Comparison of ENCODE assay signal across 1 cellular context in the genomic region with DNA sequence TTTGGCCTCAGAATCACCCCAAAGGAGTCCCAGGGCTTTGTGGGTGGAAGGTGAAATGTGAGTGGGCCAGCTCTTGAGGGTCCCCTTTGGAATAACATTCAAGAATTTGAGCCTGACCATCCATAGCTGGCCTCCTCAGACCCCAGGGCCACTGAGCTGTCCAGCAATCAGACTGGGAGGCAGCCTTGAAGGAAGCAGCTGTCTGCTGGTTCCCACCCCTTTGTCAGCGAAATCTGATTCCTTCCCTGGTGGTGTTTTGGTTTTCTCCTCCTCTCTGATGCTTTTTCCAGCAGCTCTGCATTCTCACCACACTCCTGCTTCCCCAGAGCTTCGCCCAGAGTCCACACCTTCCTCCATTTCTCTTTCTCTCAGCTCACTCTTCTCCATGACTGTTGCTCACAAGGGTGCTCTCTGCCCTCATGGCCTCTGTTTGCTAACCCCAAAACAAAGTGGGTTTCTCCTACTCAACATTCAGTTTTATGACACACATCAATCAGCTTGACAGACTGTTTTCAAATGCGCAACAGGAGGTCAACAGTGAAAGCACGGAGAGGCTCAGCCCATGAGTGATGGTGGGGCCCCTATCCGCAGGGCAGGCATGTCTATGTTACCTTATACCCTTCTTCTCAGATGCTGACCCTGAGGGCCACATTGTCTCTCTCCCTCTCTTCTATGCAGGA.
TF ChIP-seq lines count a peak whose summit lies in the region.

No MANE protein-coding gene starts in this region.

TF ChIP-seq in HEK293, 187 proteins besides CTCF, POLR2A, EP300 and RAD21 (continued from another document):
- TF ChIP-seq, protein P1, sequence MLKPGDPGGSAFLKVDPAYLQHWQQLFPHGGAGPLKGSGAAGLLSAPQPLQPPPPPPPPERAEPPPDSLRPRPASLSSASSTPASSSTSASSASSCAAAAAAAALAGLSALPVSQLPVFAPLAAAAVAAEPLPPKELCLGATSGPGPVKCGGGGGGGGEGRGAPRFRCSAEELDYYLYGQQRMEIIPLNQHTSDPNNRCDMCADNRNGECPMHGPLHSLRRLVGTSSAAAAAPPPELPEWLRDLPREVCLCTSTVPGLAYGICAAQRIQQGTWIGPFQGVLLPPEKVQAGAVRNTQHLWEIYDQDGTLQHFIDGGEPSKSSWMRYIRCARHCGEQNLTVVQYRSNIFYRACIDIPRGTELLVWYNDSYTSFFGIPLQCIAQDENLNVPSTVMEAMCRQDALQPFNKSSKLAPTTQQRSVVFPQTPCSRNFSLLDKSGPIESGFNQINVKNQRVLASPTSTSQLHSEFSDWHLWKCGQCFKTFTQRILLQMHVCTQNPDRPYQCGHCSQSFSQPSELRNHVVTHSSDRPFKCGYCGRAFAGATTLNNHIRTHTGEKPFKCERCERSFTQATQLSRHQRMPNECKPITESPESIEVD (tag by site-specific recombination; IDR thresholded peaks at IDR 0.05) = peak; percentile 78
- no peak for TF ChIP-seq ZNF202 (tag by site-specific recombination; IDR thresholded peaks at IDR 0.05; ENCODE audit: borderline replicate concordance)
- no peak; the same call in 1 of the 2 replicates for TF ChIP-seq ZNF768 (tag by site-specific recombination; IDR thresholded peaks at IDR 0.05)
- TF ChIP-seq SCRT2 (tag by site-specific recombination; IDR thresholded peaks at IDR 0.05) = peak; percentile 97
- TF ChIP-seq, protein P2, sequence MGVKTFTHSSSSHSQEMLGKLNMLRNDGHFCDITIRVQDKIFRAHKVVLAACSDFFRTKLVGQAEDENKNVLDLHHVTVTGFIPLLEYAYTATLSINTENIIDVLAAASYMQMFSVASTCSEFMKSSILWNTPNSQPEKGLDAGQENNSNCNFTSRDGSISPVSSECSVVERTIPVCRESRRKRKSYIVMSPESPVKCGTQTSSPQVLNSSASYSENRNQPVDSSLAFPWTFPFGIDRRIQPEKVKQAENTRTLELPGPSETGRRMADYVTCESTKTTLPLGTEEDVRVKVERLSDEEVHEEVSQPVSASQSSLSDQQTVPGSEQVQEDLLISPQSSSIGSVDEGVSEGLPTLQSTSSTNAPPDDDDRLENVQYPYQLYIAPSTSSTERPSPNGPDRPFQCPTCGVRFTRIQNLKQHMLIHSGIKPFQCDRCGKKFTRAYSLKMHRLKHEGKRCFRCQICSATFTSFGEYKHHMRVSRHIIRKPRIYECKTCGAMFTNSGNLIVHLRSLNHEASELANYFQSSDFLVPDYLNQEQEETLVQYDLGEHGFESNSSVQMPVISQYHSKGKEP (tag by site-specific recombination; IDR thresholded peaks at IDR 0.05) = peak; percentile 55
- no peak for TF ChIP-seq ZNF16 (tag by site-specific recombination; IDR thresholded peaks at IDR 0.05; ENCODE audit: low read depth)
- peak; percentile 90 for TF ChIP-seq ZBTB17 (tag by site-specific recombination; IDR thresholded peaks at IDR 0.05)
- no peak for TF ChIP-seq MEIS1 (CRISPR knock-in tag; IDR thresholded peaks at IDR 0.05; ENCODE audit: borderline replicate concordance)
- TF ChIP-seq, protein P3, sequence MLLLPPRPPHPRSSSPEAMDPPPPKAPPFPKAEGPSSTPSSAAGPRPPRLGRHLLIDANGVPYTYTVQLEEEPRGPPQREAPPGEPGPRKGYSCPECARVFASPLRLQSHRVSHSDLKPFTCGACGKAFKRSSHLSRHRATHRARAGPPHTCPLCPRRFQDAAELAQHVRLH (tag by site-specific recombination; IDR thresholded peaks at IDR 0.05) = peak; percentile 72
- no peak for TF ChIP-seq HOXA7 (CRISPR knock-in tag; IDR thresholded peaks at IDR 0.05; ENCODE audit: borderline replicate concordance)
- no peak for TF ChIP-seq ZFP3 (tag by site-specific recombination; IDR thresholded peaks at IDR 0.05; ENCODE audit: low read depth)
- no peak for TF ChIP-seq ZNF266 (tag by site-specific recombination; IDR thresholded peaks at IDR 0.05; ENCODE audit: low read depth)
- TF ChIP-seq ZNF561 (tag by site-specific recombination; IDR thresholded peaks at IDR 0.05; ENCODE audit: borderline replicate concordance) = peak; percentile 87
- TF ChIP-seq ZNF221 (tag by site-specific recombination; IDR thresholded peaks at IDR 0.05; ENCODE audit: borderline replicate concordance) = no peak
- TF ChIP-seq REPIN1 (tag by site-specific recombination; IDR thresholded peaks at IDR 0.05; ENCODE audit: low read depth) = no peak
- TF ChIP-seq ZNF174 (tag by site-specific recombination; IDR thresholded peaks at IDR 0.05) = no peak
- TF ChIP-seq ZNF10 (tag by site-specific recombination; IDR thresholded peaks at IDR 0.05) = no peak
- TF ChIP-seq ZIC2 (tag by site-specific recombination; IDR thresholded peaks at IDR 0.05) = peak; percentile 80
- no peak for TF ChIP-seq ZNF785 (tag by site-specific recombination; IDR thresholded peaks at IDR 0.05)
- TF ChIP-seq ZNF555 (tag by site-specific recombination; conservative IDR thresholded peaks at IDR 0.05) = no peak
- TF ChIP-seq, protein P4, sequence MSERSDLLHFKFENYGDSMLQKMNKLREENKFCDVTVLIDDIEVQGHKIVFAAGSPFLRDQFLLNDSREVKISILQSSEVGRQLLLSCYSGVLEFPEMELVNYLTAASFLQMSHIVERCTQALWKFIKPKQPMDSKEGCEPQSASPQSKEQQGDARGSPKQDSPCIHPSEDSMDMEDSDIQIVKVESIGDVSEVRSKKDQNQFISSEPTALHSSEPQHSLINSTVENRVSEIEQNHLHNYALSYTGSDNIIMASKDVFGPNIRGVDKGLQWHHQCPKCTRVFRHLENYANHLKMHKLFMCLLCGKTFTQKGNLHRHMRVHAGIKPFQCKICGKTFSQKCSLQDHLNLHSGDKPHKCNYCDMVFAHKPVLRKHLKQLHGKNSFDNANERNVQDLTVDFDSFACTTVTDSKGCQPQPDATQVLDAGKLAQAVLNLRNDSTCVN (tag by site-specific recombination; optimal IDR thresholded peaks at IDR 0.05) = no peak
- TF ChIP-seq, protein P5, sequence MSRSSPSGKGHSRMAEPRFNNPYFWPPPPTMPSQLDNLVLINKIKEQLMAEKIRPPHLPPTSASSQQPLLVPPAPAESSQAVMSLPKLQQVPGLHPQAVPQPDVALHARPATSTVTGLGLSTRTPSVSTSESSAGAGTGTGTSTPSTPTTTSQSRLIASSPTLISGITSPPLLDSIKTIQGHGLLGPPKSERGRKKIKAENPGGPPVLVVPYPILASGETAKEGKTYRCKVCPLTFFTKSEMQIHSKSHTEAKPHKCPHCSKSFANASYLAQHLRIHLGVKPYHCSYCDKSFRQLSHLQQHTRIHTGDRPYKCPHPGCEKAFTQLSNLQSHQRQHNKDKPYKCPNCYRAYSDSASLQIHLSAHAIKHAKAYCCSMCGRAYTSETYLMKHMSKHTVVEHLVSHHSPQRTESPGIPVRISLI (tag by site-specific recombination; IDR thresholded peaks at IDR 0.05) = no peak
- peak; percentile 79; the same call in 1 of the 2 replicates for TF ChIP-seq ZNF2 (tag by site-specific recombination; IDR thresholded peaks at IDR 0.05)
- TF ChIP-seq KLF16 (tag by site-specific recombination; IDR thresholded peaks at IDR 0.05) = no peak
- no peak for TF ChIP-seq ZNF19 (tag by site-specific recombination; IDR thresholded peaks at IDR 0.05; ENCODE audit: low read depth)
- TF ChIP-seq, protein P6, sequence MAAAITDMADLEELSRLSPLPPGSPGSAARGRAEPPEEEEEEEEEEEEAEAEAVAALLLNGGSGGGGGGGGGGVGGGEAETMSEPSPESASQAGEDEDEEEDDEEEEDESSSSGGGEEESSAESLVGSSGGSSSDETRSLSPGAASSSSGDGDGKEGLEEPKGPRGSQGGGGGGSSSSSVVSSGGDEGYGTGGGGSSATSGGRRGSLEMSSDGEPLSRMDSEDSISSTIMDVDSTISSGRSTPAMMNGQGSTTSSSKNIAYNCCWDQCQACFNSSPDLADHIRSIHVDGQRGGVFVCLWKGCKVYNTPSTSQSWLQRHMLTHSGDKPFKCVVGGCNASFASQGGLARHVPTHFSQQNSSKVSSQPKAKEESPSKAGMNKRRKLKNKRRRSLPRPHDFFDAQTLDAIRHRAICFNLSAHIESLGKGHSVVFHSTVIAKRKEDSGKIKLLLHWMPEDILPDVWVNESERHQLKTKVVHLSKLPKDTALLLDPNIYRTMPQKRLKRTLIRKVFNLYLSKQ (tag by site-specific recombination; IDR thresholded peaks at IDR 0.05; ENCODE audit: borderline replicate concordance) = no peak
- TF ChIP-seq ZNF571 (tag by site-specific recombination; IDR thresholded peaks at IDR 0.05) = no peak
- TF ChIP-seq IKZF3 (tag by site-specific recombination; IDR thresholded peaks at IDR 0.05) = peak; percentile 86
- no peak for TF ChIP-seq ZNF138 (tag by site-specific recombination; IDR thresholded peaks at IDR 0.05; ENCODE audit: borderline replicate concordance)
